10 cellular contexts compared by ENCODE assay signal in the genomic region with DNA sequence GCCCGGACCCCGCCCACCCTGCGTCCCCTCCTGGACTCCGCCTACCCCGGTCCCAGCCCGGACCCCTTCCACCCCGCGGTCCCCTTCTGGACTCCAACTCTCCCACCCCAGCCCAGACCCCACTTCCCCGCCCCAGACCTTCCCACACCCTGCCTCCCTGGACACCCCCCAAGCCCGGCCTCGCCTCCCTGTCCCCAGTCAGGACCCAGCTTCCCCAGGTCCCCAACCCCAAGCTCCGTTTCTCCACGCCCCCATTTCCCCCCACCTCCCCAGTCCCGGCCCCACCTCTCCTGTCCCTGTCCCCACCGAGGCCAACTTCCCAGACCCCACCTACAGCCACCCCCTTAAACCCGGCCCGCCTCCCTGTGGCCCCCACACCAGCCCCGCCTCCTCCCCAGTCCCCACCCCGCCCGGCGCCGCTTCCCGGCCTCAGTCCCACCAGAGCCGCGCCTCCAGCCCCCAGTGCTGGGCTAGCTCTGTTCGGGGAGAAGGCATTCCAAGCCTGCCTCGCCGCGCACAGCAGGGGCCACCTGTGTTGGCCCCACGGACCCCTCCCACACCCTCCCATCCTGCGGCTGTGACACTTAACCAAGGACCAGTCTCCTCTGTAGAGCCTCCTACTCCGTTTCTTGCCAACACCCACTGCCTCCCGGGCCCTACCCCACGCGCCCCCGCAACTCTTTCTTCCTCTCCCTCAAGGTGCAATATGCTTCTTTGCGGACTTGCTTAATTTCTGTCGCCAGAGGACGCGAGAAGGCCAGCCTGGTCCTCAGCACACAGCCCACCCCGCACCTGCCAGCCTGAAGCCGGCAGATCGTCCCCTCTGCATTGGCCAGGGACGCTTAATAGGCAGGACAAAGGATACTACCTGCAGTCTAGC. TPM values are rescaled to one million over a fixed set of nuclear protein-coding genes. Genes with fewer than 3 reads are reported as not detected.
DNase-seq lines count a peak whose midpoint lies in the region; ATAC-seq and TF ChIP-seq lines count a peak whose summit lies in the region.
"Had no signal": no experiment of that assay in that cellular context is flagged by ENCODE, and none has a peak within 500 bp of the region (broad histone marks: within the 10 kb centered on the region; RNA-seq: fewer than 3 reads in every experiment).

No MANE protein-coding gene starts in this region.

- no peak for TF ChIP-seq CTCF in spleen (IDR thresholded peaks at IDR 0.05 in 8 of 11, conservative IDR thresholded peaks at IDR 0.05 in 3 of 11)

- intact Hi-C loops in spleen (cut with DNase I; ENCODE audit: low total_unique reads) = no loop called here

- H3K27me3 ChIP-seq in HUES6 (ENCODE audit: control insufficient read depth, insufficient read depth, low read length) = peaks cover 61% of the 10 kb centered on the region
- H3K27me3 ChIP-seq in spleen (replicated peaks in 1 of 7) = peaks cover 0 to 76% (median 47%) of the 10 kb centered on the region in 7 donors

- H3K9ac ChIP-seq in HUES6 (ENCODE audit: low read length) = no peak overlapping the region

- H3K9me3 ChIP-seq in HUES6 (ENCODE audit: control insufficient read depth, insufficient read depth, low read depth, low read length) (no peaks in the 10 kb centered on the region), spleen (no peaks in the 10 kb centered on the region)

- H3K4me1 ChIP-seq in HUES6 (ENCODE audit: control insufficient read depth, insufficient read depth, low read length) = peaks cover 5% of the 10 kb centered on the region; the same call in 1 of the 2 replicates
- H3K4me1 ChIP-seq in spleen = peaks cover 10 to 21% (median 15%) of the 10 kb centered on the region in 6 donors

- no peaks in the 10 kb centered on the region for H3K36me3 ChIP-seq in HUES6 (ENCODE audit: control insufficient read depth, insufficient read depth, low read length)
- H3K36me3 ChIP-seq in spleen = no peaks in the 10 kb centered on the region

- H3K4me3 ChIP-seq in HUES6 (ENCODE audit: low read depth, low read length) = peak overlapping the region; percentile 71
- H3K4me3 ChIP-seq in spleen = peak overlapping the region in 5 of 8 donors; percentile 5 to 71 (median 43)

- WGBS in spleen, 5 donors = 5 to 11% (median 7%) methylated on average over 24 to 44 of the region's 44 CpGs

- no peak for DNase-seq in activated naive CD4-positive, alpha-beta T cell treated with anti-CD3 and anti-CD28 coated beads, Interleukin-2, amount 50 U/mL, for 72 hours (ENCODE audit: low spot score in 2 of 2)
- DNase-seq in iPS-NIHi7 (ENCODE audit: extremely low spot score) = peak; percentile 58
- no peak for DNase-seq in spleen
- no peak for DNase-seq in LoVo (ENCODE audit: low spot score)
- DNase-seq in GM03348 (ENCODE audit: low spot score) = no peak
- no peak for DNase-seq in T-helper 9 cell
- DNase-seq: occipital lobe had no signal

- TF ChIP-seq POLR2A in spleen (IDR thresholded peaks at IDR 0.05) = no peak

- no peaks in the 10 kb centered on the region for H3K9me3 Mint-ChIP-seq in activated naive CD4-positive, alpha-beta T cell treated with anti-CD3 and anti-CD28 coated beads, Interleukin-2, amount 50 U/mL, for 72 hours

- H3K27ac ChIP-seq in HUES6 (ENCODE audit: low read depth, low read length) = no peak overlapping the region
- H3K27ac ChIP-seq in spleen = no peak overlapping the region

- ATAC-seq in activated naive CD4-positive, alpha-beta T cell treated with anti-CD3 and anti-CD28 coated beads, Interleukin-2, amount 50 U/mL, for 72 hours = peak; percentile 33 to 46
- ATAC-seq in GM21526 (IDR thresholded peaks at IDR 0.05; ENCODE audit: low FRiP score, unreplicated experiment) = no peak

- H3K36me3 Mint-ChIP-seq in activated naive CD4-positive, alpha-beta T cell treated with anti-CD3 and anti-CD28 coated beads, Interleukin-2, amount 50 U/mL, for 72 hours = no peaks in the 10 kb centered on the region

- no peak overlapping the region for H3K27ac Mint-ChIP-seq in activated naive CD4-positive, alpha-beta T cell treated with anti-CD3 and anti-CD28 coated beads, Interleukin-2, amount 50 U/mL, for 72 hours

RNA-seq across cellular contexts. Expression of a gene that starts 0.7 kb away (rescaled TPM):
- total RNA-seq in activated naive CD4-positive, alpha-beta T cell treated with anti-CD3 and anti-CD28 coated beads, Interleukin-2, amount 50 U/mL, for 72 hours = under 1 TPM in 1 of 2 donors, not detected in 1; 0.21 TPM
- 1 to 10 TPM in 6 of 7 donors, under 1 TPM in 1; 0.59 to 4.2 (median 1.9) TPM for total RNA-seq in spleen
- polyA plus RNA-seq in spleen = 1 to 10 TPM in 2 of 3 donors, under 1 TPM in 1; 1.00 to 5.2 (median 1.1) TPM
- total RNA-seq: T-helper 1 cell treated with Interleukin-12 subunit alpha and Interleukin-12 subunit beta and Interleukin-4 antibody, amounts not matched to agents 30 ng/mL and 1 ng/mL, for 36 hours had no signal

RNA-seq across cellular contexts. Expression of a gene that starts 35.6 kb away (rescaled TPM):
- not detected for total RNA-seq in activated naive CD4-positive, alpha-beta T cell treated with anti-CD3 and anti-CD28 coated beads, Interleukin-2, amount 50 U/mL, for 72 hours
- not detected for total RNA-seq in spleen
- polyA plus RNA-seq in spleen = not detected
- total RNA-seq: T-helper 1 cell treated with Interleukin-12 subunit alpha and Interleukin-12 subunit beta and Interleukin-4 antibody, amounts not matched to agents 30 ng/mL and 1 ng/mL, for 36 hours had no signal
